ENCODE assay signal across 13 cellular contexts in genomic region chr20:19301843-19302242, GRCh38.
DNase-seq lines count a peak whose midpoint lies in the region; ATAC-seq and TF ChIP-seq lines count a peak whose summit lies in the region.
"Had no signal": no experiment of that assay in that cellular context is flagged by ENCODE, and none has a peak within 500 bp of the region (broad histone marks: within the 10 kb centered on the region; RNA-seq: fewer than 3 reads in every experiment).

No MANE protein-coding gene starts in this region.

- no peak overlapping the region for H3K9ac ChIP-seq in SK-N-MC (ENCODE audit: insufficient read length)

- H3K4me3 ChIP-seq in SK-N-MC (no peak overlapping the region), esophagus (ENCODE audit: low read depth in 1 of 2, low read length in 2 of 2) (no peak overlapping the region), lower lobe of right lung (no peak overlapping the region)
- H3K4me3 ChIP-seq: A549, GM23338 had no signal

- intact Hi-C loops in lower lobe of right lung (cut with DNase I), result no loop called here

- H3K36me3 ChIP-seq in SK-N-MC (ENCODE audit: insufficient read depth, low read length) (peaks cover 14% of the 10 kb centered on the region), esophagus (ENCODE audit: control insufficient read depth in 2 of 2, insufficient read depth in 2 of 2, low read length in 1 of 2) (no peaks in the 10 kb centered on the region), lower lobe of right lung (no peaks in the 10 kb centered on the region)

- peak; percentile 90 to 96 for ATAC-seq in lower lobe of right lung
- no peak for ATAC-seq in GM21529 (IDR thresholded peaks at IDR 0.05; ENCODE audit: unreplicated experiment)
- ATAC-seq: A549, GM23338 had no signal

- no peaks in the 10 kb centered on the region for H3K27me3 ChIP-seq in esophagus (ENCODE audit: control insufficient read depth in 1 of 2, insufficient read depth in 2 of 2, low read length in 2 of 2)
- H3K27me3 ChIP-seq in lower lobe of right lung (ENCODE audit: low read depth), result no peaks in the 10 kb centered on the region

- H3K4me1 ChIP-seq in esophagus (ENCODE audit: control insufficient read depth in 2 of 2, insufficient read depth in 2 of 2, low read length in 1 of 2), result no peaks in the 10 kb centered on the region
- no peaks in the 10 kb centered on the region for H3K4me1 ChIP-seq in lower lobe of right lung
- H3K4me1 ChIP-seq: A549, Caco-2 had no signal

- DNase-seq in SK-N-MC (ENCODE audit: low read depth, low spot score) (no peak), lower lobe of right lung (no peak), pons (ENCODE audit: low spot score) (no peak)
- no peak for DNase-seq in stimulated activated CD4-positive, alpha-beta T cell treated with anti-CD3 and anti-CD28 coated beads, Interleukin-2, amount 100 ng/mL, for 24 hours
- DNase-seq: Caco-2; CD8-positive, alpha-beta memory T cell; DMS53; H7 had no signal

- no peak for TF ChIP-seq CTCF in lower lobe of right lung (IDR thresholded peaks at IDR 0.05)

- 70 to 76% methylated on average over 2 of the region's 2 CpGs for WGBS in esophagus, 2 donors

- H3K27ac ChIP-seq in SK-N-MC, result peak overlapping the region; percentile 32; the same call in 1 of the 2 replicates
- H3K27ac ChIP-seq in esophagus (ENCODE audit: low read depth in 2 of 2, low read length in 1 of 2), result peak overlapping the region; percentile 22 to 72
- no peak overlapping the region for H3K27ac ChIP-seq in lower lobe of right lung
- H3K27ac ChIP-seq: A549, HL-60 had no signal

- H3K9me3 ChIP-seq in SK-N-MC (ENCODE audit: low read depth, low read length) (no peaks in the 10 kb centered on the region), esophagus (ENCODE audit: control insufficient read depth in 2 of 2, insufficient read depth in 1 of 2, low read depth in 1 of 2, low read length in 1 of 2) (no peaks in the 10 kb centered on the region), lower lobe of right lung (no peaks in the 10 kb centered on the region)
